In the genomic region with DNA sequence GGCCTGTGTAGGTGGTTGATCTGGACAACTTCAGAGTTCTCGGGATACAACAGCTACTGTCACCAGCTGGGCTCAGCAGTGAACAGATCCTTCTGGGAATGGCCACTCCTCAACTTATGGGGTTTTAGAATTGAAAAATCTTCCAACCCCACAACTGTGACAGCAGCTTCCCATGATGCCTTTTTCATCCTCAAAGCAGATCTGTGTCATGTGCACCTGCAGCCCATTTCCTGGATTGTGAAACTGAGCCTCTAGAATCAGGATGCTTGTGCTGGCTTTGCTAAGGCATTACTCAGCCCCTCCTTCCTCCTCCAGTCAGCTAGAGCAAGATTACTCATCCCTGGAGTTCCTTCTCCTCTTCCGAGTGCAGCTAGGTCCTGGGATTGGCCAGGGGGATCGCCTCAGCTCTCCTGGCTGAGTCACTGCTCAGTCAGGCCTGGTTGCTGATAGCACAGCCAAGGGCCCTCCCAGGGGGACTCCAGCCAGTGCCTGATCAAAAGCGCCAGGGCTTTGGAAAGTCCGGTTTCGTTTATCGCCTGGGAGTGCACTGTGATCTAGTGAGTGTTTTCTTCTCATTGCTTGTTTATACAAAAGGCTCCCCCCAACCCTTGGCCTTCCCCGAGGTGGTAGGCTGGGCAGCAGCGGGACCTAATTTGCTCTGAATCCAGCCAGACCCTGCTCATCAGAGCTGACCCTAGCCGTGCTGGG, we compare ENCODE assay signal across 1 cellular context.
TF ChIP-seq lines count a peak whose summit lies in the region.

No MANE protein-coding gene starts in this region.

TF ChIP-seq in H1, 55 proteins besides CTCF, POLR2A, EP300 and RAD21 (continued from another document):
- peak; percentile 55; the same call in 1 of the 2 replicates for TF ChIP-seq MAX (IDR thresholded peaks at IDR 0.05)
- no peak for TF ChIP-seq BCL11A (IDR thresholded peaks at IDR 0.05; ENCODE audit: low read depth in 2 of 2, low read length in 2 of 2)
- TF ChIP-seq, protein P1, sequence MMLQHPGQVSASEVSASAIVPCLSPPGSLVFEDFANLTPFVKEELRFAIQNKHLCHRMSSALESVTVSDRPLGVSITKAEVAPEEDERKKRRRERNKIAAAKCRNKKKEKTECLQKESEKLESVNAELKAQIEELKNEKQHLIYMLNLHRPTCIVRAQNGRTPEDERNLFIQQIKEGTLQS (IDR thresholded peaks at IDR 0.05; ENCODE audit: insufficient read depth, low read depth, low read length): no peak
- TF ChIP-seq SRF (IDR thresholded peaks at IDR 0.05; ENCODE audit: low read depth, low read length): no peak
- TF ChIP-seq CBX5 (IDR thresholded peaks at IDR 0.05; ENCODE audit: low read depth, low read length): no peak
- TF ChIP-seq SAP30 (IDR thresholded peaks at IDR 0.05; ENCODE audit: insufficient read depth, insufficient replicate concordance, low read length): no peak
- TF ChIP-seq CBX8 (IDR thresholded peaks at IDR 0.05; ENCODE audit: borderline replicate concordance, low read depth, low read length): no peak
- TF ChIP-seq RNF2 (IDR thresholded peaks at IDR 0.05; ENCODE audit: borderline replicate concordance, low read depth, low read length, missing control alignments, poor library complexity, severe bottlenecking): no peak
- no peak for TF ChIP-seq PHF8 (conservative IDR thresholded peaks at IDR 0.05; ENCODE audit: low read depth, low read length)
- TF ChIP-seq, protein P2, sequence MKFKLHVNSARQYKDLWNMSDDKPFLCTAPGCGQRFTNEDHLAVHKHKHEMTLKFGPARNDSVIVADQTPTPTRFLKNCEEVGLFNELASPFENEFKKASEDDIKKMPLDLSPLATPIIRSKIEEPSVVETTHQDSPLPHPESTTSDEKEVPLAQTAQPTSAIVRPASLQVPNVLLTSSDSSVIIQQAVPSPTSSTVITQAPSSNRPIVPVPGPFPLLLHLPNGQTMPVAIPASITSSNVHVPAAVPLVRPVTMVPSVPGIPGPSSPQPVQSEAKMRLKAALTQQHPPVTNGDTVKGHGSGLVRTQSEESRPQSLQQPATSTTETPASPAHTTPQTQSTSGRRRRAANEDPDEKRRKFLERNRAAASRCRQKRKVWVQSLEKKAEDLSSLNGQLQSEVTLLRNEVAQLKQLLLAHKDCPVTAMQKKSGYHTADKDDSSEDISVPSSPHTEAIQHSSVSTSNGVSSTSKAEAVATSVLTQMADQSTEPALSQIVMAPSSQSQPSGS (IDR thresholded peaks at IDR 0.05; ENCODE audit: low read length): peak; percentile 94
- no peak for TF ChIP-seq ASH2L (IDR thresholded peaks at IDR 0.05; ENCODE audit: low read length)
- TF ChIP-seq CHD1 (IDR thresholded peaks at IDR 0.05; ENCODE audit: low read depth, low read length): no peak
- TF ChIP-seq ZNF274 (IDR thresholded peaks at IDR 0.05; ENCODE audit: borderline replicate concordance, extremely low read depth, low read length): no peak
- no peak for TF ChIP-seq CTBP2 (IDR thresholded peaks at IDR 0.05; ENCODE audit: borderline replicate concordance, insufficient read depth, insufficient read length, low read length)
- TF ChIP-seq SIRT6 (IDR thresholded peaks at IDR 0.05; ENCODE audit: low read length): no peak
- TF ChIP-seq TCF12 (IDR thresholded peaks at IDR 0.05; ENCODE audit: low read depth, low read length): no peak
- TF ChIP-seq, protein P3, sequence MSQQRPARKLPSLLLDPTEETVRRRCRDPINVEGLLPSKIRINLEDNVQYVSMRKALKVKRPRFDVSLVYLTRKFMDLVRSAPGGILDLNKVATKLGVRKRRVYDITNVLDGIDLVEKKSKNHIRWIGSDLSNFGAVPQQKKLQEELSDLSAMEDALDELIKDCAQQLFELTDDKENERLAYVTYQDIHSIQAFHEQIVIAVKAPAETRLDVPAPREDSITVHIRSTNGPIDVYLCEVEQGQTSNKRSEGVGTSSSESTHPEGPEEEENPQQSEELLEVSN (IDR thresholded peaks at IDR 0.05): no peak
- no peak for TF ChIP-seq SUZ12 (IDR thresholded peaks at IDR 0.05; ENCODE audit: low read length)
- no peak for TF ChIP-seq RXRA (IDR thresholded peaks at IDR 0.05; ENCODE audit: insufficient read depth, low read depth, low read length)
- no peak for TF ChIP-seq TAF7 (optimal IDR thresholded peaks at IDR 0.05; ENCODE audit: borderline replicate concordance, low read depth, low read length)
- 0 out of 2 replicates have a peak, but pooled peaks have one; percentile 18 for TF ChIP-seq TAF1 (IDR thresholded peaks at IDR 0.05; ENCODE audit: low read depth, low read length)
- no peak for TF ChIP-seq GTF2F1 (IDR thresholded peaks at IDR 0.05; ENCODE audit: borderline replicate concordance, low read depth, low read length)
- peak; percentile 99 for TF ChIP-seq KDM1A (IDR thresholded peaks at IDR 0.05; ENCODE audit: borderline replicate concordance, low read length)
- no peak for TF ChIP-seq TEAD4 (IDR thresholded peaks at IDR 0.05; ENCODE audit: low read depth, low read length)
- no peak for TF ChIP-seq POLR2AphosphoS5 (IDR thresholded peaks at IDR 0.05; ENCODE audit: low read depth, low read length)
- no peak for TF ChIP-seq GABPA (IDR thresholded peaks at IDR 0.05; ENCODE audit: borderline replicate concordance, insufficient read depth, low read length)
- TF ChIP-seq KDM5A (IDR thresholded peaks at IDR 0.05; ENCODE audit: low read length): no peak
- no peak for TF ChIP-seq NANOG (IDR thresholded peaks at IDR 0.05; ENCODE audit: insufficient read depth, low read depth, low read length, poor library complexity, severe bottlenecking)
- 0 out of 2 replicates have a peak, but pooled peaks have one; percentile 17 for TF ChIP-seq CREB1 (IDR thresholded peaks at IDR 0.05)
- peak; percentile 69; the same call in 1 of the 2 replicates for TF ChIP-seq JUN (IDR thresholded peaks at IDR 0.05; ENCODE audit: low read depth, low read length)
- no peak for TF ChIP-seq CHD2 (IDR thresholded peaks at IDR 0.05; ENCODE audit: low read length)
- no peak for TF ChIP-seq HDAC6 (IDR thresholded peaks at IDR 0.05; ENCODE audit: low read depth, low read length)
- TF ChIP-seq KDM4A (IDR thresholded peaks at IDR 0.05; ENCODE audit: low read depth, low read length, severe bottlenecking): no peak
- TF ChIP-seq NRF1 (IDR thresholded peaks at IDR 0.05; ENCODE audit: low read depth, low read length): no peak
- no peak for TF ChIP-seq YY1 (IDR thresholded peaks at IDR 0.05; ENCODE audit: low read depth, low read length)
- TF ChIP-seq RBBP5 (IDR thresholded peaks at IDR 0.05; ENCODE audit: borderline replicate concordance, low read depth, low read length): no peak
- no peak for TF ChIP-seq EZH2 (IDR thresholded peaks at IDR 0.05; ENCODE audit: low read depth, low read length, severe bottlenecking)
- TF ChIP-seq POU5F1 (IDR thresholded peaks at IDR 0.05; ENCODE audit: low read depth, low read length): 0 out of 2 replicates have a peak, but pooled peaks have one; percentile 12
- TF ChIP-seq, protein P4, sequence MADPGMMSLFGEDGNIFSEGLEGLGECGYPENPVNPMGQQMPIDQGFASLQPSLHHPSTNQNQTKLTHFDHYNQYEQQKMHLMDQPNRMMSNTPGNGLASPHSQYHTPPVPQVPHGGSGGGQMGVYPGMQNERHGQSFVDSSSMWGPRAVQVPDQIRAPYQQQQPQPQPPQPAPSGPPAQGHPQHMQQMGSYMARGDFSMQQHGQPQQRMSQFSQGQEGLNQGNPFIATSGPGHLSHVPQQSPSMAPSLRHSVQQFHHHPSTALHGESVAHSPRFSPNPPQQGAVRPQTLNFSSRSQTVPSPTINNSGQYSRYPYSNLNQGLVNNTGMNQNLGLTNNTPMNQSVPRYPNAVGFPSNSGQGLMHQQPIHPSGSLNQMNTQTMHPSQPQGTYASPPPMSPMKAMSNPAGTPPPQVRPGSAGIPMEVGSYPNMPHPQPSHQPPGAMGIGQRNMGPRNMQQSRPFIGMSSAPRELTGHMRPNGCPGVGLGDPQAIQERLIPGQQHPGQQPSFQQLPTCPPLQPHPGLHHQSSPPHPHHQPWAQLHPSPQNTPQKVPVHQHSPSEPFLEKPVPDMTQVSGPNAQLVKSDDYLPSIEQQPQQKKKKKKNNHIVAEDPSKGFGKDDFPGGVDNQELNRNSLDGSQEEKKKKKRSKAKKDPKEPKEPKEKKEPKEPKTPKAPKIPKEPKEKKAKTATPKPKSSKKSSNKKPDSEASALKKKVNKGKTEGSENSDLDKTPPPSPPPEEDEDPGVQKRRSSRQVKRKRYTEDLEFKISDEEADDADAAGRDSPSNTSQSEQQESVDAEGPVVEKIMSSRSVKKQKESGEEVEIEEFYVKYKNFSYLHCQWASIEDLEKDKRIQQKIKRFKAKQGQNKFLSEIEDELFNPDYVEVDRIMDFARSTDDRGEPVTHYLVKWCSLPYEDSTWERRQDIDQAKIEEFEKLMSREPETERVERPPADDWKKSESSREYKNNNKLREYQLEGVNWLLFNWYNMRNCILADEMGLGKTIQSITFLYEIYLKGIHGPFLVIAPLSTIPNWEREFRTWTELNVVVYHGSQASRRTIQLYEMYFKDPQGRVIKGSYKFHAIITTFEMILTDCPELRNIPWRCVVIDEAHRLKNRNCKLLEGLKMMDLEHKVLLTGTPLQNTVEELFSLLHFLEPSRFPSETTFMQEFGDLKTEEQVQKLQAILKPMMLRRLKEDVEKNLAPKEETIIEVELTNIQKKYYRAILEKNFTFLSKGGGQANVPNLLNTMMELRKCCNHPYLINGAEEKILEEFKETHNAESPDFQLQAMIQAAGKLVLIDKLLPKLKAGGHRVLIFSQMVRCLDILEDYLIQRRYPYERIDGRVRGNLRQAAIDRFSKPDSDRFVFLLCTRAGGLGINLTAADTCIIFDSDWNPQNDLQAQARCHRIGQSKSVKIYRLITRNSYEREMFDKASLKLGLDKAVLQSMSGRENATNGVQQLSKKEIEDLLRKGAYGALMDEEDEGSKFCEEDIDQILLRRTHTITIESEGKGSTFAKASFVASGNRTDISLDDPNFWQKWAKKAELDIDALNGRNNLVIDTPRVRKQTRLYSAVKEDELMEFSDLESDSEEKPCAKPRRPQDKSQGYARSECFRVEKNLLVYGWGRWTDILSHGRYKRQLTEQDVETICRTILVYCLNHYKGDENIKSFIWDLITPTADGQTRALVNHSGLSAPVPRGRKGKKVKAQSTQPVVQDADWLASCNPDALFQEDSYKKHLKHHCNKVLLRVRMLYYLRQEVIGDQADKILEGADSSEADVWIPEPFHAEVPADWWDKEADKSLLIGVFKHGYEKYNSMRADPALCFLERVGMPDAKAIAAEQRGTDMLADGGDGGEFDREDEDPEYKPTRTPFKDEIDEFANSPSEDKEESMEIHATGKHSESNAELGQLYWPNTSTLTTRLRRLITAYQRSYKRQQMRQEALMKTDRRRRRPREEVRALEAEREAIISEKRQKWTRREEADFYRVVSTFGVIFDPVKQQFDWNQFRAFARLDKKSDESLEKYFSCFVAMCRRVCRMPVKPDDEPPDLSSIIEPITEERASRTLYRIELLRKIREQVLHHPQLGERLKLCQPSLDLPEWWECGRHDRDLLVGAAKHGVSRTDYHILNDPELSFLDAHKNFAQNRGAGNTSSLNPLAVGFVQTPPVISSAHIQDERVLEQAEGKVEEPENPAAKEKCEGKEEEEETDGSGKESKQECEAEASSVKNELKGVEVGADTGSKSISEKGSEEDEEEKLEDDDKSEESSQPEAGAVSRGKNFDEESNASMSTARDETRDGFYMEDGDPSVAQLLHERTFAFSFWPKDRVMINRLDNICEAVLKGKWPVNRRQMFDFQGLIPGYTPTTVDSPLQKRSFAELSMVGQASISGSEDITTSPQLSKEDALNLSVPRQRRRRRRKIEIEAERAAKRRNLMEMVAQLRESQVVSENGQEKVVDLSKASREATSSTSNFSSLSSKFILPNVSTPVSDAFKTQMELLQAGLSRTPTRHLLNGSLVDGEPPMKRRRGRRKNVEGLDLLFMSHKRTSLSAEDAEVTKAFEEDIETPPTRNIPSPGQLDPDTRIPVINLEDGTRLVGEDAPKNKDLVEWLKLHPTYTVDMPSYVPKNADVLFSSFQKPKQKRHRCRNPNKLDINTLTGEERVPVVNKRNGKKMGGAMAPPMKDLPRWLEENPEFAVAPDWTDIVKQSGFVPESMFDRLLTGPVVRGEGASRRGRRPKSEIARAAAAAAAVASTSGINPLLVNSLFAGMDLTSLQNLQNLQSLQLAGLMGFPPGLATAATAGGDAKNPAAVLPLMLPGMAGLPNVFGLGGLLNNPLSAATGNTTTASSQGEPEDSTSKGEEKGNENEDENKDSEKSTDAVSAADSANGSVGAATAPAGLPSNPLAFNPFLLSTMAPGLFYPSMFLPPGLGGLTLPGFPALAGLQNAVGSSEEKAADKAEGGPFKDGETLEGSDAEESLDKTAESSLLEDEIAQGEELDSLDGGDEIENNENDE (IDR thresholded peaks at IDR 0.05; ENCODE audit: insufficient replicate concordance, low read length): no peak
- no peak for TF ChIP-seq CEBPB (IDR thresholded peaks at IDR 0.05; ENCODE audit: low read depth, low read length)
- TF ChIP-seq JUND (IDR thresholded peaks at IDR 0.05; ENCODE audit: low read length): peak; percentile 92
- TF ChIP-seq EGR1 (IDR thresholded peaks at IDR 0.05; ENCODE audit: borderline replicate concordance, low read depth, low read length): no peak
